In genomic region chr10:99796928-99797327, GRCh38 we compare ENCODE assay signal across 37 cellular contexts.
"Had no signal": no experiment of that assay in that cellular context is flagged by ENCODE, and none has a peak within 500 bp of the region (broad histone marks: within the 10 kb centered on the region; RNA-seq: fewer than 3 reads in every experiment).

No MANE protein-coding gene starts in this region.

- H3K4me1 ChIP-seq: ascending aorta had no signal

- H3K4me3 ChIP-seq: ascending aorta, cardiac muscle cell had no signal

- H3K36me3 Mint-ChIP-seq: activated naive CD4-positive, alpha-beta T cell treated with anti-CD3 and anti-CD28 coated beads, Interleukin-2, amount 10 ng/mL, durations not matched to agents 7 days and 5 days; activated naive CD8-positive, alpha-beta T cell treated with anti-CD3 and anti-CD28 coated beads, Interleukin-2, amount 10 ng/mL, durations not matched to agents 7 days and 5 days; brain had no signal

- DNase-seq: activated B cell treated with CpG ODN at 0.5 μM for 24 hours; activated CD4-positive, alpha-beta memory T cell treated with anti-CD3 and anti-CD28 coated beads for 36 hours; activated CD4-positive, alpha-beta T cell treated with anti-CD3 and anti-CD28 coated beads for 4 hours; activated CD4-positive, alpha-beta T cell treated with anti-CD3 and anti-CD28 coated beads, Interleukin-2, amount 10 ng/mL, durations not matched to agents 24 days and 14 days; activated CD4-positive, alpha-beta T cell treated with anti-CD3 and anti-CD28 coated beads, Interleukin-2, amount 50 U/mL, for 1 hour; activated CD4-positive, alpha-beta T cell treated with anti-CD3 and anti-CD28 coated beads, Interleukin-2, amount 50 U/mL, for 4 hours; activated CD4-positive, CD25-positive, alpha-beta regulatory T cell treated with anti-CD3 and anti-CD28 coated beads, Interleukin-2, amount 50 U/mL, for 72 hours; activated CD8-positive, alpha-beta memory T cell treated with anti-CD3 and anti-CD28 coated beads, Interleukin-2, amount 50 U/mL, for 4 hours; activated CD8-positive, alpha-beta T cell treated with anti-CD3 and anti-CD28 coated beads for 36 hours; activated effector memory CD4-positive, alpha-beta T cell treated with Interleukin-2 at 50 U/mL for 16 hours; activated gamma-delta T cell; activated naive CD4-positive, alpha-beta T cell treated with anti-CD3 and anti-CD28 coated beads, Interleukin-2, amount 10 ng/mL, durations not matched to agents 7 days and 5 days; activated naive CD4-positive, alpha-beta T cell treated with Interleukin-2 at 50 U/mL for 16 hours; activated naive CD8-positive, alpha-beta T cell treated with anti-CD3 and anti-CD28 coated beads, Interleukin-2, amount 10 ng/mL, durations not matched to agents 7 days and 5 days; activated naive CD8-positive, alpha-beta T cell treated with anti-CD3 and anti-CD28 coated beads, Interleukin-2, amount 50 U/mL, for 24 hours; activated T-cell treated with anti-CD3 and anti-CD28 coated beads for 4 hours; activated T-cell treated with anti-CD3 and anti-CD28 coated beads, Interleukin-2, amount 50 U/mL, for 1 hour; activated T-cell treated with anti-CD3 and anti-CD28 coated beads, Interleukin-2, amount 50 U/mL, for 48 hours; amygdala; anterior cingulate cortex; caudate nucleus; cerebellar nuclear complex; T-helper 1 cell; T-helper 2 cell; T-helper 9 cell had no signal

- H3K27me3 Mint-ChIP-seq: activated B cell treated with CpG ODN at 0.5 μM for 24 hours; activated CD4-positive, alpha-beta memory T cell treated with anti-CD3 and anti-CD28 coated beads for 36 hours; activated CD8-positive, alpha-beta T cell treated with anti-CD3 and anti-CD28 coated beads for 36 hours; activated naive CD4-positive, alpha-beta T cell treated with anti-CD3 and anti-CD28 coated beads, Interleukin-2, amount 10 ng/mL, durations not matched to agents 7 days and 5 days; activated naive CD4-positive, alpha-beta T cell treated with anti-CD3 and anti-CD28 coated beads, Interleukin-2, amount 50 U/mL, for 24 hours; activated naive CD8-positive, alpha-beta T cell; activated naive CD8-positive, alpha-beta T cell treated with anti-CD3 and anti-CD28 coated beads, Interleukin-2, amount 10 ng/mL, durations not matched to agents 7 days and 5 days; activated naive CD8-positive, alpha-beta T cell treated with anti-CD3 and anti-CD28 coated beads, Interleukin-2, amount 50 U/mL, for 24 hours; central memory CD8-positive, alpha-beta T cell had no signal

- H3K27ac ChIP-seq: ascending aorta, cardiac muscle cell, VCaP had no signal

- H3K9me3 ChIP-seq: ascending aorta had no signal

- FAIRE-seq: bronchial epithelial cell, TTC549 had no signal

- H3K27me3 ChIP-seq: ascending aorta, cardiac muscle cell had no signal

- H3K36me3 ChIP-seq: ascending aorta, cardiac muscle cell had no signal

- H3K9me3 Mint-ChIP-seq: activated B cell treated with CpG ODN at 0.5 μM for 24 hours; activated CD4-positive, alpha-beta memory T cell treated with anti-CD3 and anti-CD28 coated beads for 36 hours; activated CD4-positive, alpha-beta T cell treated with anti-CD3 and anti-CD28 coated beads, Interleukin-2, amount 10 ng/mL, durations not matched to agents 24 days and 14 days; activated CD8-positive, alpha-beta T cell treated with anti-CD3 and anti-CD28 coated beads for 36 hours; activated naive CD4-positive, alpha-beta T cell treated with anti-CD3 and anti-CD28 coated beads, Interleukin-2, amount 10 ng/mL, durations not matched to agents 7 days and 5 days; activated naive CD4-positive, alpha-beta T cell treated with anti-CD3 and anti-CD28 coated beads, Interleukin-2, amount 50 U/mL, for 24 hours; activated naive CD8-positive, alpha-beta T cell treated with anti-CD3 and anti-CD28 coated beads, Interleukin-2, amount 10 ng/mL, durations not matched to agents 7 days and 5 days; activated naive CD8-positive, alpha-beta T cell treated with anti-CD3 and anti-CD28 coated beads, Interleukin-2, amount 50 U/mL, for 24 hours; activated T-helper 2 cell treated with anti-CD3 and anti-CD28 coated beads, Interferon-gamma antibody, Interleukin-2, Interleukin-4, amounts not matched to agents 10 μg/mL and 5 μg/mL and 100 μg/mL, durations not matched to agents 14 hours and 24 hours and 36 hours; brain; central memory CD8-positive, alpha-beta T cell; T-helper 1 cell treated with Interleukin-12 subunit alpha and Interleukin-12 subunit beta and Interleukin-4 antibody, amounts not matched to agents 30 μg/mL and 1 μg/mL, for 36 hours; T-helper 2 cell treated with Interferon-gamma antibody and Interleukin-4, amounts not matched to agents 5 μg/mL and 100 μg/mL, for 36 hours had no signal

- H3K4me3 Mint-ChIP-seq: activated B cell treated with CpG ODN at 0.5 μM for 24 hours; activated CD4-positive, alpha-beta memory T cell treated with anti-CD3 and anti-CD28 coated beads for 36 hours; activated CD4-positive, alpha-beta T cell treated with anti-CD3 and anti-CD28 coated beads, Interleukin-2, amount 10 ng/mL, durations not matched to agents 24 days and 14 days; activated CD8-positive, alpha-beta T cell treated with anti-CD3 and anti-CD28 coated beads for 36 hours; activated naive CD4-positive, alpha-beta T cell treated with anti-CD3 and anti-CD28 coated beads, Interleukin-2, amount 10 ng/mL, durations not matched to agents 7 days and 5 days; activated naive CD4-positive, alpha-beta T cell treated with anti-CD3 and anti-CD28 coated beads, Interleukin-2, amount 50 U/mL, for 24 hours; activated naive CD8-positive, alpha-beta T cell; activated naive CD8-positive, alpha-beta T cell treated with anti-CD3 and anti-CD28 coated beads, Interleukin-2, amount 10 ng/mL, durations not matched to agents 7 days and 5 days; activated naive CD8-positive, alpha-beta T cell treated with anti-CD3 and anti-CD28 coated beads, Interleukin-2, amount 50 U/mL, for 24 hours; brain; central memory CD8-positive, alpha-beta T cell; T-helper 1 cell treated with Interleukin-12 subunit alpha and Interleukin-12 subunit beta and Interleukin-4 antibody, amounts not matched to agents 30 μg/mL and 1 μg/mL, for 36 hours; T-helper 2 cell treated with Interferon-gamma antibody and Interleukin-4, amounts not matched to agents 5 μg/mL and 100 μg/mL, for 36 hours had no signal

- ATAC-seq: activated CD8-positive, alpha-beta T cell treated with anti-CD3 and anti-CD28 coated beads for 36 hours; activated naive CD8-positive, alpha-beta T cell treated with anti-CD3 and anti-CD28 coated beads, Interleukin-2, amount 50 U/mL, for 24 hours had no signal

- H3K4me1 Mint-ChIP-seq: activated B cell treated with CpG ODN at 0.5 μM for 24 hours; activated CD4-positive, alpha-beta T cell treated with anti-CD3 and anti-CD28 coated beads, Interleukin-2, amount 10 ng/mL, durations not matched to agents 24 days and 14 days; activated naive CD4-positive, alpha-beta T cell treated with anti-CD3 and anti-CD28 coated beads, Interleukin-2, amount 10 ng/mL, durations not matched to agents 7 days and 5 days; activated naive CD4-positive, alpha-beta T cell treated with anti-CD3 and anti-CD28 coated beads, Interleukin-2, amount 50 U/mL, for 24 hours; activated naive CD8-positive, alpha-beta T cell treated with anti-CD3 and anti-CD28 coated beads, Interleukin-2, amount 10 ng/mL, durations not matched to agents 7 days and 5 days; activated naive CD8-positive, alpha-beta T cell treated with anti-CD3 and anti-CD28 coated beads, Interleukin-2, amount 50 U/mL, for 24 hours; brain; central memory CD8-positive, alpha-beta T cell had no signal
